10 cellular contexts compared by ENCODE assay signal in the genomic region with DNA sequence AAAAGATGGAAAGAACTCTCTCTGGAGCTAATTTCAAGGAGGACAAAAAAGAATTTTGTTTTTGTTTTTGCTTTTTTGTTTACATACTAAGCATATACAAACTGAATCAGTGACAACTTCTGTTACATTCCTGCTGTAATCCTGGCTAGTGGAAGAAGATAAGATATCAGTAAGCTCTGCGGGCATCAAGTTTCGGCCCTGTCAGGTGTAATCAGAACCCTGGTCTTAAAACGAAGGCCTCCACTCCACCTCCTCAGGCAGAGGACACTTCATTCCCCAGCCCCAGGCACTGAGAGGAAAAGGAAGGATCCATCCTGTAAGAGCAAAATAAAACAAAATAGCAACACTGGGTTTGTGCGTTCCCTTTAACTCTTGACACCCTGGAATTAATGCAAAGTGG.
A peak's percentile ranks its signal among the peaks of the same experiment; 100 is the strongest.
DNase-seq lines count a peak whose midpoint lies in the region; ATAC-seq and TF ChIP-seq lines count a peak whose summit lies in the region.
"Had no signal": no experiment of that assay in that cellular context is flagged by ENCODE, and none has a peak within 500 bp of the region (broad histone marks: within the 10 kb centered on the region; RNA-seq: fewer than 3 reads in every experiment).

No MANE protein-coding gene starts in this region.

- H2AFZ ChIP-seq in GM23338 (no peak overlapping the region), SK-N-SH (ENCODE audit: low read depth) (no peak overlapping the region)

- no peaks in the 10 kb centered on the region; the same call in 2 of the 3 replicates for H3K9me3 Mint-ChIP-seq in GM23338

- H3K27me3 ChIP-seq in GM23338 (ENCODE audit: insufficient read depth) (no peaks in the 10 kb centered on the region), SK-N-SH (ENCODE audit: insufficient read depth) (no peaks in the 10 kb centered on the region), right cardiac atrium (ENCODE audit: control insufficient read depth, insufficient read depth) (no peaks in the 10 kb centered on the region), skeletal muscle satellite cell (ENCODE audit: control insufficient read depth, insufficient read depth, low read length) (no peaks in the 10 kb centered on the region)

- DNase-seq in GM23338 (ENCODE audit: low spot score) (peak; percentile 49), SK-N-SH (no peak), right cardiac atrium (no peak), NCI-H1436 treated with DMSO at 0.1 percent for 48 hours (lab: John Stamatoyannopoulos, UW) (no peak), NCI-H2107 treated with DMSO at 0.1 percent for 48 hours (lab: John Stamatoyannopoulos, UW; ENCODE audit: unreplicated experiment) (no peak), amygdala (lab: John Stamatoyannopoulos, UW) (no peak), amniotic stem cell (lab: John Stamatoyannopoulos, UW) (no peak)
- DNase-seq: activated CD8-positive, alpha-beta T cell treated with anti-CD3 and anti-CD28 coated beads, Interleukin-2, amount 10 ng/mL, durations not matched to agents 7 days and 5 days had no signal

- no peak overlapping the region for H3K27ac Mint-ChIP-seq in GM23338
- H3K27ac Mint-ChIP-seq: activated CD8-positive, alpha-beta T cell treated with anti-CD3 and anti-CD28 coated beads, Interleukin-2, amount 10 ng/mL, durations not matched to agents 7 days and 5 days had no signal

- H3K27ac ChIP-seq in GM23338 (ENCODE audit: low read depth) (no peak overlapping the region; the same call in 1 of the 2 replicates), SK-N-SH (ENCODE audit: low read depth in 2 of 2, low read length in 1 of 2) (peak overlapping the region; percentile 88 to 89), right cardiac atrium (ENCODE audit: low read length) (peak overlapping the region; percentile 83)
- H3K27ac ChIP-seq: SK-N-MC had no signal

- peak overlapping the region; percentile 35; the same call in 2 of the 3 replicates for H3K4me3 Mint-ChIP-seq in GM23338
- H3K4me3 Mint-ChIP-seq: activated CD8-positive, alpha-beta T cell treated with anti-CD3 and anti-CD28 coated beads, Interleukin-2, amount 10 ng/mL, durations not matched to agents 7 days and 5 days had no signal

- H3K4me1 Mint-ChIP-seq in GM23338: peaks cover 56% of the 10 kb centered on the region

- TF ChIP-seq CTCF in GM23338 (conservative IDR thresholded peaks at IDR 0.05; ENCODE audit: low read depth in 2 of 2) (no peak), SK-N-SH (IDR thresholded peaks at IDR 0.05) (no peak)

- H3K79me2 ChIP-seq in GM23338 (replicated peaks; ENCODE audit: insufficient read depth) (no peaks in the 10 kb centered on the region), SK-N-SH (ENCODE audit: insufficient read depth) (no peaks in the 10 kb centered on the region)

- H4K20me1 ChIP-seq in GM23338 (replicated peaks; ENCODE audit: insufficient read depth) (no peaks in the 10 kb centered on the region), SK-N-SH (ENCODE audit: insufficient read depth) (no peaks in the 10 kb centered on the region)

- peak; percentile 65 for ATAC-seq in GM23338
- ATAC-seq in right cardiac atrium: no peak
- ATAC-seq: activated CD8-positive, alpha-beta T cell treated with anti-CD3 and anti-CD28 coated beads, Interleukin-2, amount 10 ng/mL, durations not matched to agents 7 days and 5 days had no signal

- 24% methylated on average over 4 of the region's 4 CpGs for WGBS in SK-N-SH (ENCODE audit: low lambda C conversion rate)
- WGBS in right cardiac atrium: 21% methylated on average over 4 of the region's 4 CpGs

- no peaks in the 10 kb centered on the region for H3F3A ChIP-seq in GM23338 (replicated peaks; ENCODE audit: low read depth)
- peaks cover 31% of the 10 kb centered on the region for H3F3A ChIP-seq in SK-N-SH (replicated peaks; ENCODE audit: insufficient read depth)

- H3K4me3 ChIP-seq in GM23338 (peak overlapping the region; percentile 41; the same call in 1 of the 2 replicates), SK-N-SH (ENCODE audit: low read depth in 2 of 2, low read length in 1 of 2) (peak overlapping the region; percentile 1 to 4; a peak in 1 of 4 replicates), right cardiac atrium (ENCODE audit: low read length) (no peak overlapping the region), skeletal muscle satellite cell (ENCODE audit: low read length) (peak overlapping the region; percentile 43)
- H3K4me3 ChIP-seq: SK-N-MC had no signal

- peak overlapping the region; percentile 53 for H3K9ac ChIP-seq in SK-N-SH
- H3K9ac ChIP-seq in skeletal muscle satellite cell (ENCODE audit: low read depth, low read length): peak overlapping the region; percentile 87

- no peaks in the 10 kb centered on the region for H3K9me2 ChIP-seq in GM23338 (ENCODE audit: insufficient read depth)
- no peaks in the 10 kb centered on the region for H3K9me2 ChIP-seq in SK-N-SH

- H3K36me3 ChIP-seq in GM23338 (ENCODE audit: insufficient read depth) (no peaks in the 10 kb centered on the region), SK-N-SH (replicated peaks in 1 of 2; ENCODE audit: control insufficient read depth in 1 of 2, insufficient read depth in 2 of 2, low read length in 1 of 2) (no peaks in the 10 kb centered on the region), skeletal muscle satellite cell (ENCODE audit: insufficient read depth, low read length) (no peaks in the 10 kb centered on the region)

- no peak for TF ChIP-seq EP300 in SK-N-SH (IDR thresholded peaks at IDR 0.05; ENCODE audit: borderline replicate concordance in 1 of 2, low read depth in 1 of 2, low read length in 1 of 2)

- H3K27me3 Mint-ChIP-seq in GM23338 (ENCODE audit: insufficient read depth, low read depth, poor library complexity): peaks cover 15% of the 10 kb centered on the region

- H3K4me2 ChIP-seq in GM23338 (peak overlapping the region; percentile 73), SK-N-SH (peak overlapping the region; percentile 65), skeletal muscle satellite cell (ENCODE audit: low read length) (peak overlapping the region; percentile 69)

- CTCF ChIA-PET in SK-N-SH (lab: Yijun Ruan, JAX): interaction anchor here (0.7 to 3.8 kb wide), 7 partner anchors 10 to 301 kb away, joined by 3 to 49 read pairs (median 4); no protein-coding TSS in a partner anchor

- no peak for TF ChIP-seq RAD21 in SK-N-SH (IDR thresholded peaks at IDR 0.05; ENCODE audit: low read length)

- H3K9me3 ChIP-seq in SK-N-SH (no peaks in the 10 kb centered on the region), right cardiac atrium (ENCODE audit: control insufficient read depth, low read length) (no peaks in the 10 kb centered on the region), skeletal muscle satellite cell (replicated peaks; ENCODE audit: low read length) (no peaks in the 10 kb centered on the region)

- H3K4me1 ChIP-seq in GM23338 (ENCODE audit: insufficient read depth) (peaks cover 59% of the 10 kb centered on the region), SK-N-SH (ENCODE audit: control insufficient read depth in 1 of 2, insufficient read depth in 2 of 2, low read depth in 1 of 2, low read length in 1 of 2) (peaks cover 23 to 50% of the 10 kb centered on the region in 2 experiments), right cardiac atrium (ENCODE audit: control insufficient read depth, insufficient read depth, low read length) (peaks cover 9% of the 10 kb centered on the region), skeletal muscle satellite cell (ENCODE audit: control insufficient read depth, insufficient read depth, low read length) (peaks cover 81% of the 10 kb centered on the region)

- H3K36me3 Mint-ChIP-seq in GM23338 (ENCODE audit: low read depth): no peaks in the 10 kb centered on the region

- POLR2A ChIA-PET in SK-N-SH (lab: Yijun Ruan, JAX): no interaction called here

- intact Hi-C loops in right cardiac atrium (cut with DNase I): loop anchor here (5.0 to 10.0 kb wide), 3 partner anchors 79 to 279 kb away; no protein-coding TSS in a partner anchor

TF ChIP-seq in GM23338, 12 proteins besides CTCF, POLR2A, EP300 and RAD21:
- TF ChIP-seq NANOG (IDR thresholded peaks at IDR 0.05; ENCODE audit: borderline replicate concordance): no peak
- no peak for TF ChIP-seq ZNF114 (CRISPR knock-in tag; IDR thresholded peaks at IDR 0.05)
- TF ChIP-seq CREB1 (CRISPR knock-in tag; IDR thresholded peaks at IDR 0.05; ENCODE audit: low read depth): no peak
- no peak for TF ChIP-seq ZNF331 (CRISPR knock-in tag; IDR thresholded peaks at IDR 0.05; ENCODE audit: low read depth)
- TF ChIP-seq STAT1 (IDR thresholded peaks at IDR 0.05; ENCODE audit: unreplicated experiment): no peak
- TF ChIP-seq EZH2 (IDR thresholded peaks at IDR 0.05; ENCODE audit: low read depth, unreplicated experiment): no peak
- TF ChIP-seq POLR2AphosphoS5 (IDR thresholded peaks at IDR 0.05; ENCODE audit: low read depth): no peak

TF ChIP-seq in SK-N-SH, 30 proteins besides CTCF, POLR2A, EP300 and RAD21:
- TF ChIP-seq, protein P1, sequence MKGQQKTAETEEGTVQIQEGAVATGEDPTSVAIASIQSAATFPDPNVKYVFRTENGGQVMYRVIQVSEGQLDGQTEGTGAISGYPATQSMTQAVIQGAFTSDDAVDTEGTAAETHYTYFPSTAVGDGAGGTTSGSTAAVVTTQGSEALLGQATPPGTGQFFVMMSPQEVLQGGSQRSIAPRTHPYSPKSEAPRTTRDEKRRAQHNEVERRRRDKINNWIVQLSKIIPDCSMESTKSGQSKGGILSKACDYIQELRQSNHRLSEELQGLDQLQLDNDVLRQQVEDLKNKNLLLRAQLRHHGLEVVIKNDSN (IDR thresholded peaks at IDR 0.05; ENCODE audit: borderline replicate concordance, low read depth): no peak
- TF ChIP-seq, protein P2, sequence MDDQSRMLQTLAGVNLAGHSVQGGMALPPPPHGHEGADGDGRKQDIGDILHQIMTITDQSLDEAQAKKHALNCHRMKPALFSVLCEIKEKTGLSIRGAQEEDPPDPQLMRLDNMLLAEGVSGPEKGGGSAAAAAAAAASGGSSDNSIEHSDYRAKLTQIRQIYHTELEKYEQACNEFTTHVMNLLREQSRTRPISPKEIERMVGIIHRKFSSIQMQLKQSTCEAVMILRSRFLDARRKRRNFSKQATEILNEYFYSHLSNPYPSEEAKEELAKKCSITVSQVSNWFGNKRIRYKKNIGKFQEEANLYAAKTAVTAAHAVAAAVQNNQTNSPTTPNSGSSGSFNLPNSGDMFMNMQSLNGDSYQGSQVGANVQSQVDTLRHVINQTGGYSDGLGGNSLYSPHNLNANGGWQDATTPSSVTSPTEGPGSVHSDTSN (IDR thresholded peaks at IDR 0.05): peak; percentile 64
